Comparison of ENCODE assay signal across 8 cellular contexts in genomic region chr10:86413046-86413728, GRCh38. TPM values are rescaled to one million over a fixed set of nuclear protein-coding genes. Genes with fewer than 3 reads are reported as not detected.
DNase-seq lines count a peak whose midpoint lies in the region; ATAC-seq and TF ChIP-seq lines count a peak whose summit lies in the region.

No MANE protein-coding gene starts in this region.

- H3K27ac ChIP-seq in psoas muscle (no peak overlapping the region), tibial artery (peak overlapping the region in 1 of 2 donors; percentile 25)

- no peaks in the 10 kb centered on the region for H3K27me3 ChIP-seq in psoas muscle (ENCODE audit: insufficient read depth in 3 of 3, low read length in 2 of 3)
- H3K27me3 ChIP-seq in tibial artery = no peaks in the 10 kb centered on the region

- H3K4me1 ChIP-seq in psoas muscle (no peaks in the 10 kb centered on the region), tibial artery (peaks cover 0 to 28% (median 19%) of the 10 kb centered on the region in 4 donors)

- no peak for TF ChIP-seq CTCF in psoas muscle (IDR thresholded peaks at IDR 0.05)
- no peak for TF ChIP-seq CTCF in tibial artery (IDR thresholded peaks at IDR 0.05)

- H3K36me3 ChIP-seq in psoas muscle (ENCODE audit: insufficient read depth in 1 of 2, low read depth in 1 of 2) (no peaks in the 10 kb centered on the region), tibial artery (no peaks in the 10 kb centered on the region)

- H3K9me3 ChIP-seq in psoas muscle (no peaks in the 10 kb centered on the region), tibial artery (no peaks in the 10 kb centered on the region)

- peak overlapping the region; percentile 63 to 74 for H3K4me3 Mint-ChIP-seq in effector memory CD8-positive, alpha-beta T cell

- ATAC-seq in GM18499 (IDR thresholded peaks at IDR 0.05; ENCODE audit: insufficient read depth, unreplicated experiment) (peak; percentile 57), GM21737 (IDR thresholded peaks at IDR 0.05; ENCODE audit: unreplicated experiment) (peak; percentile 67), psoas muscle (no peak)
- peak; percentile 74 for ATAC-seq in effector memory CD8-positive, alpha-beta T cell (replicated peaks)

- 39 to 59% (median 48%) methylated on average over 6 of the region's 6 CpGs for WGBS in psoas muscle, 3 donors

- H3K36me3 Mint-ChIP-seq in effector memory CD8-positive, alpha-beta T cell (ENCODE audit: insufficient read depth) = peaks cover 4% of the 10 kb centered on the region

- peak overlapping the region; percentile 74 to 90 for H3K27ac Mint-ChIP-seq in effector memory CD8-positive, alpha-beta T cell

- peaks cover 20 to 26% of the 10 kb centered on the region in 2 donors for H3K4me1 Mint-ChIP-seq in effector memory CD8-positive, alpha-beta T cell (ENCODE audit: low read depth in 2 of 2)

- DNase-seq in Kasumi-1 (lab: John Stamatoyannopoulos, UW) (peak; percentile 85 to 87), psoas muscle (no peak), tibial artery (no peak), pons (ENCODE audit: low spot score) (no peak), activated gamma-delta T cell treated with Interleukin-2 at 50 U/mL for 16 hours (no peak)
- no peak for DNase-seq in effector memory CD8-positive, alpha-beta T cell

- intact Hi-C loops in psoas muscle (cut with DNase I) = no loop called here
- intact Hi-C loops in tibial artery (cut with DNase I; ENCODE audit: low total_unique reads) = no loop called here

- no peak overlapping the region for H3K4me3 ChIP-seq in psoas muscle
- no peak overlapping the region for H3K4me3 ChIP-seq in tibial artery

- no peaks in the 10 kb centered on the region for H3K27me3 Mint-ChIP-seq in effector memory CD8-positive, alpha-beta T cell

- no peaks in the 10 kb centered on the region for H3K9me3 Mint-ChIP-seq in effector memory CD8-positive, alpha-beta T cell

RNA-seq across cellular contexts. Expression of gene GRID1, which starts 46.6 kb away (rescaled TPM):
- under 1 TPM; 0.20 to 0.56 (median 0.31) TPM for total RNA-seq in psoas muscle
- polyA plus RNA-seq in psoas muscle = under 1 TPM; 0.17 to 0.25 (median 0.22) TPM

Comparison
In these comparisons a context has a peak if more than half of its experiments do, and no peak if none do; other contexts are left out.
1. ATAC-seq: peak in GM18499 (single experiment), GM21737 (single experiment) and effector memory CD8-positive, alpha-beta T cell (single experiment); none in psoas muscle (0 of 4).
2. DNase-seq: peak in Kasumi-1 (2 of 2); none in effector memory CD8-positive, alpha-beta T cell (0 of 3), psoas muscle (0 of 2), tibial artery (0 of 2), pons (single experiment) and activated gamma-delta T cell treated with Interleukin-2 at 50 U/mL for 16 hours (single experiment).